Comparison of ENCODE assay signal across 8 cellular contexts in the genomic region with DNA sequence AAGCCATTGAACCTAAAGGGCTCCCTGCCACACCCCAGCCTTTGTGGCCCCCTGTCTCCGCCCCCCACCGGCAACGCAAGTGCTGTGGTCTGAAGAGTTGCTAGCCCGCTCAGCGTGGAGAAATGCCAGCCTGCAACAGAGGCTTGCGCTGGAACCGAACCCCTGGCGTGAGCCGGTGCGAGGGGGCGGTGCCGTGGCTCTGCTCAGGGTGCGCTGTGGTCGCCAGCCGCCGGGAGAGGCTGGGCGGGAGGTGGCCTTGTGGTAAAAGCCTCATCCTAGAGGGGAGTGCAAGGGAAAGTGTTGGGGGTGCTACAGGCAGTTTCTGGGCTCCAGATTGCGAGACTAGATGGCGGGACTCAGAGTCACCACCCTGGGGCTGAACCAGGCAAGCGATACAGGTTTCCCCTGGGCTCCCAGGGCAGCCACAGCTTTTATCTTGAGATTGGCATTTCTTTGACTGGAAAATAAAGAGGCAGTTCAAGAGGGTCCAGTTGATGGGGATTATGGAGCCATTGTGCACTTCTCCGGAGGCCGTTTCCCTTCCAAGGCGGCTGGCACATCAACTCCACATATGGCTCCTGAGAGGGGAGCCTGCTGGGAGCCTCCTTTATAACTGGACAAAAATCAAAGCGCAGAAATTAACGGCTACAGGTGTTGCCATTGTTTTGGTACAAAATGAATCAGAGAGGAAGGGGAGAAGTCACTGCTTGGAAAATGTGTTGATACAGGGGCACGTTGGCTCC. TPM values are rescaled to one million over a fixed set of nuclear protein-coding genes. Genes with fewer than 3 reads are reported as not detected.
DNase-seq lines count a peak whose midpoint lies in the region; ATAC-seq and TF ChIP-seq lines count a peak whose summit lies in the region.

No MANE protein-coding gene starts in this region.

- peak; percentile 8 for ATAC-seq in T-helper 17 cell
- peak; percentile 20 to 29 for ATAC-seq in naive B cell (ENCODE audit: low read depth in 2 of 2)
- peak; percentile 19 to 20 for ATAC-seq in upper lobe of left lung (ENCODE audit: low FRiP score in 2 of 2)
- ATAC-seq in HG03095 (IDR thresholded peaks at IDR 0.05; ENCODE audit: unreplicated experiment) = no peak

- TF ChIP-seq EP300 in upper lobe of left lung (IDR thresholded peaks at IDR 0.05) = no peak

- peak overlapping the region; percentile 67 to 90 (median 79) for H3K27ac ChIP-seq in upper lobe of left lung

- H3K27ac Mint-ChIP-seq in T-helper 17 cell (peak overlapping the region; percentile 76), naive B cell (peak overlapping the region in 5 of 6 donors; percentile 43 to 96 (median 67))
- peak overlapping the region; percentile 44 for H3K27ac Mint-ChIP-seq in dendritic cell treated with granulocyte-macrophage colony-stimulating factor and Interleukin-4, amounts not matched to agents 40 ng/mL and 50 ng/mL, for 4 days

- H3K4me3 ChIP-seq in upper lobe of left lung = peak overlapping the region; percentile 42 to 74 (median 72)

- no peak for TF ChIP-seq POLR2A in upper lobe of left lung (IDR thresholded peaks at IDR 0.05)

- WGBS in upper lobe of left lung, 2 donors = 15 to 47% methylated on average over 10 to 26 of the region's 26 CpGs

- no peaks in the 10 kb centered on the region for H3K9me3 Mint-ChIP-seq in dendritic cell treated with granulocyte-macrophage colony-stimulating factor and Interleukin-4, amounts not matched to agents 40 ng/mL and 50 ng/mL, for 4 days
- no peaks in the 10 kb centered on the region for H3K9me3 Mint-ChIP-seq in naive B cell

- TF ChIP-seq CTCF in upper lobe of left lung (IDR thresholded peaks at IDR 0.05) = no peak

- H3K4me3 Mint-ChIP-seq in T-helper 17 cell (peak overlapping the region; percentile 96), naive B cell (peak overlapping the region; percentile 90 to 98 (median 96))
- peak overlapping the region; percentile 80 for H3K4me3 Mint-ChIP-seq in dendritic cell treated with granulocyte-macrophage colony-stimulating factor and Interleukin-4, amounts not matched to agents 40 ng/mL and 50 ng/mL, for 4 days

- DNase-seq in NCI-H524 (lab: John Stamatoyannopoulos, UW) = peak; percentile 32 to 61
- no peak for DNase-seq in NCI-H524 treated with DMSO at 0.1 percent for 48 hours (lab: John Stamatoyannopoulos, UW)
- DNase-seq in T-helper 17 cell = peak in 1 of 3 donors; percentile 19
- peak; percentile 41 for DNase-seq in naive B cell
- peak; percentile 32 to 87 for DNase-seq in upper lobe of left lung
- no peak for DNase-seq in NCI-H526 treated with DMSO at 0.1 percent for 48 hours (lab: John Stamatoyannopoulos, UW)

- no peaks in the 10 kb centered on the region for H3K36me3 ChIP-seq in upper lobe of left lung

- H3K36me3 Mint-ChIP-seq in T-helper 17 cell (ENCODE audit: low read depth) (no peaks in the 10 kb centered on the region), naive B cell (no peaks in the 10 kb centered on the region)
- H3K36me3 Mint-ChIP-seq in dendritic cell treated with granulocyte-macrophage colony-stimulating factor and Interleukin-4, amounts not matched to agents 40 ng/mL and 50 ng/mL, for 4 days (ENCODE audit: low read depth) = no peaks in the 10 kb centered on the region

- no peaks in the 10 kb centered on the region for H3K27me3 ChIP-seq in upper lobe of left lung

- H3K4me1 Mint-ChIP-seq in T-helper 17 cell (peaks cover 38% of the 10 kb centered on the region), naive B cell (peaks cover 43 to 51% (median 45%) of the 10 kb centered on the region in 3 donors)
- peaks cover 21% of the 10 kb centered on the region for H3K4me1 Mint-ChIP-seq in dendritic cell treated with granulocyte-macrophage colony-stimulating factor and Interleukin-4, amounts not matched to agents 40 ng/mL and 50 ng/mL, for 4 days (ENCODE audit: low read depth)

- intact Hi-C loops in dendritic cell treated with granulocyte-macrophage colony-stimulating factor and Interleukin-4, amounts not matched to agents 40 ng/mL and 50 ng/mL, for 4 days (cut with micrococcal nuclease) = loop anchor here (10.0 kb wide), 2 partner anchors 54 to 114 kb away; no protein-coding TSS in a partner anchor

- no peaks in the 10 kb centered on the region for H3K27me3 Mint-ChIP-seq in T-helper 17 cell
- peaks cover 39% of the 10 kb centered on the region for H3K27me3 Mint-ChIP-seq in dendritic cell treated with granulocyte-macrophage colony-stimulating factor and Interleukin-4, amounts not matched to agents 40 ng/mL and 50 ng/mL, for 4 days
- H3K27me3 Mint-ChIP-seq in naive B cell = no peaks in the 10 kb centered on the region

- H3K4me1 ChIP-seq in upper lobe of left lung = peaks cover 15 to 49% (median 33%) of the 10 kb centered on the region in 4 donors

- H3K9me3 ChIP-seq in T-helper 17 cell (ENCODE audit: control insufficient read depth, low read length, poor library complexity, severe bottlenecking) = no peaks in the 10 kb centered on the region
- no peaks in the 10 kb centered on the region for H3K9me3 ChIP-seq in upper lobe of left lung

RNA-seq across cellular contexts. Expression of gene PLXNC1, which starts 2.3 kb away (rescaled TPM):
- 10 to 100 TPM; 26.5 to 30.6 TPM for total RNA-seq in T-helper 17 cell
- polyA plus RNA-seq in naive B cell (ENCODE audit: low read depth in 6 of 6) = 1 to 10 TPM; 2.1 to 6.9 (median 4.4) TPM
- total RNA-seq in upper lobe of left lung = 10 to 100 TPM; 14.1 to 51.3 (median 24.6) TPM

Comparison
In these comparisons a context has a peak if more than half of its experiments do, and no peak if none do; other contexts are left out.
1. DNase-seq: peak in NCI-H524 (2 of 2), naive B cell (single experiment) and upper lobe of left lung (2 of 2); none in NCI-H524 treated with DMSO at 0.1 percent for 48 hours (single experiment) and NCI-H526 treated with DMSO at 0.1 percent for 48 hours (single experiment).
2. Peak in every context shown above with its lines, with median percentiles within 50 percentile points of each other: H3K27ac Mint-ChIP-seq and H3K4me3 Mint-ChIP-seq.